1 cellular context compared by ENCODE assay signal in the genomic region with DNA sequence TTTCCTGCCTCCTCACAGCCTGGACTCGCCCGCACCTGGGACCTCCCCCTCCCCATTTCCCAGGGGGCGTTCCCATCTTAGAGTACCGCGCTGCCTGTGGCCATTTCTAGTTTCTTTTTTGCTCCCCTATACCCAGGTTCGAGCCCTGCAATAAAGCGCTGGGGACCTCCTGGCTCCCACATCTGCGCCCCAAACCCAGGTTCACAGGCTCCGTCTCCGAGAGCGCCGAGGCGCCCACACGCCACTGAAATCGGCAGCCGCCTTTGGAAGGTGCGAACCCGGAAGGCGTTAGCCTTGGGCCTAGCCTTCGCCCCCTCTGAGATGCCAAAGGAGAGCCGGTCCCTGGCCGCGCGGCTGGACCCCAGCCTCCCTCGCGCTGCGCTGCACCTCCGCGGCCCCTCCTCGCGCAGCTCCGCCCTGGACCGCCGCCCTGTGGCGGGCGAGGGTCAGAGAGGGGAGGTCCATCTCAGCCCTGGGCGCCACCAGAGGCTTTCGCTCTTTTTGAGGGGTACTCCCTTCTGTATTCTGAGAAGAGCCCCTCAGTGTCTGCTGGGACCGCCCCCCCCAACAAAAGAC.
TF ChIP-seq lines count a peak whose summit lies in the region.

No MANE protein-coding gene starts in this region.

TF ChIP-seq in HepG2, 621 proteins besides CTCF, POLR2A, EP300 and RAD21 (continued from another document):
- TF ChIP-seq ZNF660 (CRISPR knock-in tag; IDR thresholded peaks at IDR 0.05; ENCODE audit: borderline replicate concordance, low read depth) (no peak), ZNF737 (CRISPR knock-in tag; IDR thresholded peaks at IDR 0.05; ENCODE audit: borderline replicate concordance) (no peak), HDAC6 (IDR thresholded peaks at IDR 0.05; ENCODE audit: low read depth, low read length) (no peak), KAT8 (CRISPR knock-in tag; IDR thresholded peaks at IDR 0.05) (no peak), SYNCRIP (IDR thresholded peaks at IDR 0.05; ENCODE audit: insufficient read depth, low read depth, low read length) (no peak), NR2C2 (CRISPR knock-in tag; IDR thresholded peaks at IDR 0.05; ENCODE audit: borderline replicate concordance) (no peak), ZNF556 (CRISPR knock-in tag; IDR thresholded peaks at IDR 0.05; ENCODE audit: borderline replicate concordance) (no peak), HOXA9 (CRISPR knock-in tag; IDR thresholded peaks at IDR 0.05; ENCODE audit: borderline replicate concordance) (no peak), ZNF552 (CRISPR knock-in tag; IDR thresholded peaks at IDR 0.05; ENCODE audit: borderline replicate concordance) (no peak), SRY (CRISPR knock-in tag; IDR thresholded peaks at IDR 0.05) (no peak)
- TF ChIP-seq, protein P1, sequence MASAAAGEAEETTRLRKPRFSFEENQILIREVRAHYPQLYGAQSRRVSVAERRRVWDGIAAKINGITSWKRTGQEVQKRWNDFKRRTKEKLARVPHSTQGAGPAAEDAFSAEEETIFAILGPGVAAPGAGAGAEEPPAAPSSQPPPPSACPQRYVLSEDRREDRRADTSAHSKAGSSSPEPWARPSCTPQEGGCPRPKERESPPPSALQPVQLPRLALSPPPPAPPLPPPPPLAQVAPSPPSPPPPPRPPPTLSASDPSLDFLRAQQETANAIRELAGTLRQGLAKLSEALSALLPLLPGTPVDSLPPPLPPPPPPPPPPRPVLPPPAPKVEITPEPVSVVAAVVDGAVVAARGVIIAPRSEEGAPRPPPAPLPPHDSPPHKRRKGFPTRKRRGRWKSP (CRISPR knock-in tag; IDR thresholded peaks at IDR 0.05) = no peak
- TF ChIP-seq, protein P2, sequence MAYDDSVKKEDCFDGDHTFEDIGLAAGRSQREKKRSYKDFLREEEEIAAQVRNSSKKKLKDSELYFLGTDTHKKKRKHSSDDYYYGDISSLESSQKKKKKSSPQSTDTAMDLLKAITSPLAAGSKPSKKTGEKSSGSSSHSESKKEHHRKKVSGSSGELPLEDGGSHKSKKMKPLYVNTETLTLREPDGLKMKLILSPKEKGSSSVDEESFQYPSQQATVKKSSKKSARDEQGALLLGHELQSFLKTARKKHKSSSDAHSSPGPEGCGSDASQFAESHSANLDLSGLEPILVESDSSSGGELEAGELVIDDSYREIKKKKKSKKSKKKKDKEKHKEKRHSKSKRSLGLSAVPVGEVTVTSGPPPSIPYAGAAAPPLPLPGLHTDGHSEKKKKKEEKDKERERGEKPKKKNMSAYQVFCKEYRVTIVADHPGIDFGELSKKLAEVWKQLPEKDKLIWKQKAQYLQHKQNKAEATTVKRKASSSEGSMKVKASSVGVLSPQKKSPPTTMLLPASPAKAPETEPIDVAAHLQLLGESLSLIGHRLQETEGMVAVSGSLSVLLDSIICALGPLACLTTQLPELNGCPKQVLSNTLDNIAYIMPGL (CRISPR knock-in tag; IDR thresholded peaks at IDR 0.05; ENCODE audit: borderline replicate concordance in 1 of 2, low read depth in 1 of 2) = no peak
